Comparison of ENCODE assay signal across 1 cellular context in the genomic region with DNA sequence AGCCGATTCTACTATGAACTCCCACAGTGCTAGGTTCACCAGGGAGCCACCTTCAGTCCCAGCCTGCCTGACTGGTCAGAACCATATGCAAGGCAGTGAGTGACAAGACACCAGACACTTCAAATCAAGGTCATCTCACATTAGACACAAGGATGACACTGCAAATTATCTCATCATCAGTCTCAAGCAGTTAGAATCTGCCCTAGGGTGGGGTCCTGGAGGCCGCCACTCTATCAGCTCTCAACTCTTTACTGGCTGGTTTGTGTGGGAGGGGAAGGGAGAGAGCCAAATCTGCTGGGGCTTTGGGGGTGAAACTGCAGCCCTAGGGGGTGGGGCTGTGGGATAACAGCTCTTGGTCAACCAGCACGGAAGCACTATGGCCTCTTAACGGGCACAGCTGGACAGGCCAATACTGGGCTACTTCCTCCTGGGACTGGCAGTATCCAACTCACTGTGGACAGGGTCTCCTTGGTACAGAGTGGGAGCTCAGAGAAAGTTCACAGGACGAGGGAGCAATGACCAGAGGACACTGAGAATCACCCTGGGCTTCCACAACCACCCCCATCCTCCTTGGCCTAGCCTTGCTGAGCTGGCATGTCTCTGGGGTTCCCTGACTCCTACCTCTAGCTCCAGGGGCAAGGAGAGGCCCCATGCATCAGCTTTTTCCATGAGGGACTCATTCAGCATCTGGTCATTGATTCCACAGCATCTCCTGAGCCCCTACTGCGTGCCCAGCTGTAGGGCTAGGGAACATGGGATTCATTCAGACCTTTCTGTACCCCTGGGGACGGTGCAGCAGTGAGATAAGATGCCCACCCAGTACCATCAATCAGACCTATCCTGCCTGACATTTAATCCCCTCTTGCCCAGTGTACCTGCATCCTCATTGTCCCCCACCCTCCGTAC.
TF ChIP-seq lines count a peak whose summit lies in the region.

No MANE protein-coding gene starts in this region.

TF ChIP-seq in K562, 482 proteins besides CTCF, POLR2A, EP300 and RAD21 (continued from another document and continues in another):
- TF ChIP-seq, protein P1, sequence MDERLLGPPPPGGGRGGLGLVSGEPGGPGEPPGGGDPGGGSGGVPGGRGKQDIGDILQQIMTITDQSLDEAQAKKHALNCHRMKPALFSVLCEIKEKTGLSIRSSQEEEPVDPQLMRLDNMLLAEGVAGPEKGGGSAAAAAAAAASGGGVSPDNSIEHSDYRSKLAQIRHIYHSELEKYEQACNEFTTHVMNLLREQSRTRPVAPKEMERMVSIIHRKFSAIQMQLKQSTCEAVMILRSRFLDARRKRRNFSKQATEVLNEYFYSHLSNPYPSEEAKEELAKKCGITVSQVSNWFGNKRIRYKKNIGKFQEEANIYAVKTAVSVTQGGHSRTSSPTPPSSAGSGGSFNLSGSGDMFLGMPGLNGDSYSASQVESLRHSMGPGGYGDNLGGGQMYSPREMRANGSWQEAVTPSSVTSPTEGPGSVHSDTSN (CRISPR knock-in tag; IDR thresholded peaks at IDR 0.05; ENCODE audit: low read depth), result no peak
- TF ChIP-seq, protein P1 (tag; conservative IDR thresholded peaks at IDR 0.05; ENCODE audit: low read depth), result peak; percentile 81
- TF ChIP-seq CREM (IDR thresholded peaks at IDR 0.05; ENCODE audit: low read depth) (peak; percentile 31; the same call in 1 of the 2 replicates), ZNF316 (IDR thresholded peaks at IDR 0.05) (peak; percentile 93), MAZ (CRISPR knock-in tag; conservative IDR thresholded peaks at IDR 0.05 in 1 of 2, IDR thresholded peaks at IDR 0.05 in 1 of 2) (0 out of 4 replicates have a peak, but pooled peaks of 1 of the 2 experiments have one; percentile 30), MAFK (IDR thresholded peaks at IDR 0.05; ENCODE audit: low read length) (peak; percentile 75), NFE2 (IDR thresholded peaks at IDR 0.05; ENCODE audit: low read depth) (peak; percentile 93), SRF (CRISPR knock-in tag; IDR thresholded peaks at IDR 0.05) (no peak), ZNF696 (CRISPR knock-in tag; conservative IDR thresholded peaks at IDR 0.05) (no peak), TAF7 (tag; IDR thresholded peaks at IDR 0.05) (no peak), JUND (IDR thresholded peaks at IDR 0.05; ENCODE audit: borderline replicate concordance, low read depth, low read length) (peak; percentile 33; the same call in 1 of the 2 replicates), JUND (tag; IDR thresholded peaks at IDR 0.05; ENCODE audit: borderline replicate concordance, low read depth, low read length) (0 out of 3 replicates have a peak, but pooled peaks have one; percentile 26), ZBTB17 (CRISPR knock-in tag; IDR thresholded peaks at IDR 0.05) (0 out of 2 replicates have a peak, but pooled peaks have one; percentile 5), KLF13 (tag; IDR thresholded peaks at IDR 0.05; ENCODE audit: borderline replicate concordance, low read depth) (no peak; the same call in 1 of the 2 replicates), ZNF431 (CRISPR knock-in tag; IDR thresholded peaks at IDR 0.05) (no peak), CBFA2T2 (conservative IDR thresholded peaks at IDR 0.05) (peak; percentile 42), ZNF121 (CRISPR knock-in tag; conservative IDR thresholded peaks at IDR 0.05) (no peak), ESRRA (IDR thresholded peaks at IDR 0.05; ENCODE audit: borderline replicate concordance, low read depth) (peak; percentile 75), ZNF778 (CRISPR knock-in tag; IDR thresholded peaks at IDR 0.05) (no peak), GATAD2A (IDR thresholded peaks at IDR 0.05) (no peak), PRMT5 (CRISPR knock-in tag; IDR thresholded peaks at IDR 0.05) (no peak), ZNF354B (CRISPR knock-in tag; IDR thresholded peaks at IDR 0.05) (no peak), BRD4 (IDR thresholded peaks at IDR 0.05) (no peak), MAFG (tag; conservative IDR thresholded peaks at IDR 0.05) (peak; percentile 100), HDAC1 (IDR thresholded peaks at IDR 0.05) (peak in 1 of 2 experiments; percentile 48; a peak in 1 of 4 replicates), MECOM (CRISPR knock-in tag; IDR thresholded peaks at IDR 0.05) (peak; percentile 98), KLF6 (CRISPR knock-in tag; IDR thresholded peaks at IDR 0.05; ENCODE audit: borderline replicate concordance) (no peak), CTBP1 (IDR thresholded peaks at IDR 0.05; ENCODE audit: borderline replicate concordance) (peak; percentile 96), SP1 (CRISPR knock-in tag; IDR thresholded peaks at IDR 0.05) (no peak), RBM34 (IDR thresholded peaks at IDR 0.05; ENCODE audit: borderline replicate concordance, insufficient read depth, low read length) (no peak), ELF4 (CRISPR knock-in tag; IDR thresholded peaks at IDR 0.05) (0 out of 2 replicates have a peak, but pooled peaks have one; percentile 31), BRCA1 (IDR thresholded peaks at IDR 0.05) (no peak), BRCA1 (CRISPR knock-in tag; IDR thresholded peaks at IDR 0.05) (peak; percentile 75; the same call in 1 of the 2 replicates), HDAC3 (IDR thresholded peaks at IDR 0.05; ENCODE audit: borderline replicate concordance, partially characterized antibody) (no peak), TCF7 (IDR thresholded peaks at IDR 0.05; ENCODE audit: borderline replicate concordance) (no peak)
- TF ChIP-seq, protein P2, sequence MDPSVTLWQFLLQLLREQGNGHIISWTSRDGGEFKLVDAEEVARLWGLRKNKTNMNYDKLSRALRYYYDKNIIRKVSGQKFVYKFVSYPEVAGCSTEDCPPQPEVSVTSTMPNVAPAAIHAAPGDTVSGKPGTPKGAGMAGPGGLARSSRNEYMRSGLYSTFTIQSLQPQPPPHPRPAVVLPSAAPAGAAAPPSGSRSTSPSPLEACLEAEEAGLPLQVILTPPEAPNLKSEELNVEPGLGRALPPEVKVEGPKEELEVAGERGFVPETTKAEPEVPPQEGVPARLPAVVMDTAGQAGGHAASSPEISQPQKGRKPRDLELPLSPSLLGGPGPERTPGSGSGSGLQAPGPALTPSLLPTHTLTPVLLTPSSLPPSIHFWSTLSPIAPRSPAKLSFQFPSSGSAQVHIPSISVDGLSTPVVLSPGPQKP (CRISPR knock-in tag; IDR thresholded peaks at IDR 0.05), result no peak
- TF ChIP-seq, protein P3, sequence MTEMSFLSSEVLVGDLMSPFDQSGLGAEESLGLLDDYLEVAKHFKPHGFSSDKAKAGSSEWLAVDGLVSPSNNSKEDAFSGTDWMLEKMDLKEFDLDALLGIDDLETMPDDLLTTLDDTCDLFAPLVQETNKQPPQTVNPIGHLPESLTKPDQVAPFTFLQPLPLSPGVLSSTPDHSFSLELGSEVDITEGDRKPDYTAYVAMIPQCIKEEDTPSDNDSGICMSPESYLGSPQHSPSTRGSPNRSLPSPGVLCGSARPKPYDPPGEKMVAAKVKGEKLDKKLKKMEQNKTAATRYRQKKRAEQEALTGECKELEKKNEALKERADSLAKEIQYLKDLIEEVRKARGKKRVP (CRISPR knock-in tag; IDR thresholded peaks at IDR 0.05), result peak; percentile 46; the same call in 1 of the 2 replicates
- TF ChIP-seq, protein P4, sequence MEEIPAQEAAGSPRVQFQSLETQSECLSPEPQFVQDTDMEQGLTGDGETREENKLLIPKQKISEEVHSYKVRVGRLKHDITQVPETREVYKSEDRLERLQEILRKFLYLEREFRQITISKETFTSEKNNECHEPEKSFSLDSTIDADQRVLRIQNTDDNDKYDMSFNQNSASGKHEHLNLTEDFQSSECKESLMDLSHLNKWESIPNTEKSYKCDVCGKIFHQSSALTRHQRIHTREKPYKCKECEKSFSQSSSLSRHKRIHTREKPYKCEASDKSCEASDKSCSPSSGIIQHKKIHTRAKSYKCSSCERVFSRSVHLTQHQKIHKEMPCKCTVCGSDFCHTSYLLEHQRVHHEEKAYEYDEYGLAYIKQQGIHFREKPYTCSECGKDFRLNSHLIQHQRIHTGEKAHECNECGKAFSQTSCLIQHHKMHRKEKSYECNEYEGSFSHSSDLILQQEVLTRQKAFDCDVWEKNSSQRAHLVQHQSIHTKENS (CRISPR knock-in tag; IDR thresholded peaks at IDR 0.05), result no peak
- TF ChIP-seq, protein P5, sequence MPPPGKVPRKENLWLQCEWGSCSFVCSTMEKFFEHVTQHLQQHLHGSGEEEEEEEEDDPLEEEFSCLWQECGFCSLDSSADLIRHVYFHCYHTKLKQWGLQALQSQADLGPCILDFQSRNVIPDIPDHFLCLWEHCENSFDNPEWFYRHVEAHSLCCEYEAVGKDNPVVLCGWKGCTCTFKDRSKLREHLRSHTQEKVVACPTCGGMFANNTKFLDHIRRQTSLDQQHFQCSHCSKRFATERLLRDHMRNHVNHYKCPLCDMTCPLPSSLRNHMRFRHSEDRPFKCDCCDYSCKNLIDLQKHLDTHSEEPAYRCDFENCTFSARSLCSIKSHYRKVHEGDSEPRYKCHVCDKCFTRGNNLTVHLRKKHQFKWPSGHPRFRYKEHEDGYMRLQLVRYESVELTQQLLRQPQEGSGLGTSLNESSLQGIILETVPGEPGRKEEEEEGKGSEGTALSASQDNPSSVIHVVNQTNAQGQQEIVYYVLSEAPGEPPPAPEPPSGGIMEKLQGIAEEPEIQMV (tag; conservative IDR thresholded peaks at IDR 0.05; ENCODE audit: low read depth), result no peak
- TF ChIP-seq, protein P6, sequence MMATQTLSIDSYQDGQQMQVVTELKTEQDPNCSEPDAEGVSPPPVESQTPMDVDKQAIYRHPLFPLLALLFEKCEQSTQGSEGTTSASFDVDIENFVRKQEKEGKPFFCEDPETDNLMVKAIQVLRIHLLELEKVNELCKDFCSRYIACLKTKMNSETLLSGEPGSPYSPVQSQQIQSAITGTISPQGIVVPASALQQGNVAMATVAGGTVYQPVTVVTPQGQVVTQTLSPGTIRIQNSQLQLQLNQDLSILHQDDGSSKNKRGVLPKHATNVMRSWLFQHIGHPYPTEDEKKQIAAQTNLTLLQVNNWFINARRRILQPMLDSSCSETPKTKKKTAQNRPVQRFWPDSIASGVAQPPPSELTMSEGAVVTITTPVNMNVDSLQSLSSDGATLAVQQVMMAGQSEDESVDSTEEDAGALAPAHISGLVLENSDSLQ (IDR thresholded peaks at IDR 0.05), result peak; percentile 88
- TF ChIP-seq, protein P7, sequence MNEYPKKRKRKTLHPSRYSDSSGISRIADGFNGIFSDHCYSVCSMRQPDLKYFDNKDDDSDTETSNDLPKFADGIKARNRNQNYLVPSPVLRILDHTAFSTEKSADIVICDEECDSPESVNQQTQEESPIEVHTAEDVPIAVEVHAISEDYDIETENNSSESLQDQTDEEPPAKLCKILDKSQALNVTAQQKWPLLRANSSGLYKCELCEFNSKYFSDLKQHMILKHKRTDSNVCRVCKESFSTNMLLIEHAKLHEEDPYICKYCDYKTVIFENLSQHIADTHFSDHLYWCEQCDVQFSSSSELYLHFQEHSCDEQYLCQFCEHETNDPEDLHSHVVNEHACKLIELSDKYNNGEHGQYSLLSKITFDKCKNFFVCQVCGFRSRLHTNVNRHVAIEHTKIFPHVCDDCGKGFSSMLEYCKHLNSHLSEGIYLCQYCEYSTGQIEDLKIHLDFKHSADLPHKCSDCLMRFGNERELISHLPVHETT (CRISPR knock-in tag; conservative IDR thresholded peaks at IDR 0.05 in 1 of 2, IDR thresholded peaks at IDR 0.05 in 1 of 2), result 0 out of 4 replicates have a peak, but pooled peaks of 1 of the 2 experiments have one; percentile 43
- TF ChIP-seq, protein P8, sequence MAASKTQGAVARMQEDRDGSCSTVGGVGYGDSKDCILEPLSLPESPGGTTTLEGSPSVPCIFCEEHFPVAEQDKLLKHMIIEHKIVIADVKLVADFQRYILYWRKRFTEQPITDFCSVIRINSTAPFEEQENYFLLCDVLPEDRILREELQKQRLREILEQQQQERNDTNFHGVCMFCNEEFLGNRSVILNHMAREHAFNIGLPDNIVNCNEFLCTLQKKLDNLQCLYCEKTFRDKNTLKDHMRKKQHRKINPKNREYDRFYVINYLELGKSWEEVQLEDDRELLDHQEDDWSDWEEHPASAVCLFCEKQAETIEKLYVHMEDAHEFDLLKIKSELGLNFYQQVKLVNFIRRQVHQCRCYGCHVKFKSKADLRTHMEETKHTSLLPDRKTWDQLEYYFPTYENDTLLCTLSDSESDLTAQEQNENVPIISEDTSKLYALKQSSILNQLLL (CRISPR knock-in tag; IDR thresholded peaks at IDR 0.05; ENCODE audit: borderline replicate concordance), result 0 out of 2 replicates have a peak, but pooled peaks have one; percentile 23
- TF ChIP-seq, protein P9, sequence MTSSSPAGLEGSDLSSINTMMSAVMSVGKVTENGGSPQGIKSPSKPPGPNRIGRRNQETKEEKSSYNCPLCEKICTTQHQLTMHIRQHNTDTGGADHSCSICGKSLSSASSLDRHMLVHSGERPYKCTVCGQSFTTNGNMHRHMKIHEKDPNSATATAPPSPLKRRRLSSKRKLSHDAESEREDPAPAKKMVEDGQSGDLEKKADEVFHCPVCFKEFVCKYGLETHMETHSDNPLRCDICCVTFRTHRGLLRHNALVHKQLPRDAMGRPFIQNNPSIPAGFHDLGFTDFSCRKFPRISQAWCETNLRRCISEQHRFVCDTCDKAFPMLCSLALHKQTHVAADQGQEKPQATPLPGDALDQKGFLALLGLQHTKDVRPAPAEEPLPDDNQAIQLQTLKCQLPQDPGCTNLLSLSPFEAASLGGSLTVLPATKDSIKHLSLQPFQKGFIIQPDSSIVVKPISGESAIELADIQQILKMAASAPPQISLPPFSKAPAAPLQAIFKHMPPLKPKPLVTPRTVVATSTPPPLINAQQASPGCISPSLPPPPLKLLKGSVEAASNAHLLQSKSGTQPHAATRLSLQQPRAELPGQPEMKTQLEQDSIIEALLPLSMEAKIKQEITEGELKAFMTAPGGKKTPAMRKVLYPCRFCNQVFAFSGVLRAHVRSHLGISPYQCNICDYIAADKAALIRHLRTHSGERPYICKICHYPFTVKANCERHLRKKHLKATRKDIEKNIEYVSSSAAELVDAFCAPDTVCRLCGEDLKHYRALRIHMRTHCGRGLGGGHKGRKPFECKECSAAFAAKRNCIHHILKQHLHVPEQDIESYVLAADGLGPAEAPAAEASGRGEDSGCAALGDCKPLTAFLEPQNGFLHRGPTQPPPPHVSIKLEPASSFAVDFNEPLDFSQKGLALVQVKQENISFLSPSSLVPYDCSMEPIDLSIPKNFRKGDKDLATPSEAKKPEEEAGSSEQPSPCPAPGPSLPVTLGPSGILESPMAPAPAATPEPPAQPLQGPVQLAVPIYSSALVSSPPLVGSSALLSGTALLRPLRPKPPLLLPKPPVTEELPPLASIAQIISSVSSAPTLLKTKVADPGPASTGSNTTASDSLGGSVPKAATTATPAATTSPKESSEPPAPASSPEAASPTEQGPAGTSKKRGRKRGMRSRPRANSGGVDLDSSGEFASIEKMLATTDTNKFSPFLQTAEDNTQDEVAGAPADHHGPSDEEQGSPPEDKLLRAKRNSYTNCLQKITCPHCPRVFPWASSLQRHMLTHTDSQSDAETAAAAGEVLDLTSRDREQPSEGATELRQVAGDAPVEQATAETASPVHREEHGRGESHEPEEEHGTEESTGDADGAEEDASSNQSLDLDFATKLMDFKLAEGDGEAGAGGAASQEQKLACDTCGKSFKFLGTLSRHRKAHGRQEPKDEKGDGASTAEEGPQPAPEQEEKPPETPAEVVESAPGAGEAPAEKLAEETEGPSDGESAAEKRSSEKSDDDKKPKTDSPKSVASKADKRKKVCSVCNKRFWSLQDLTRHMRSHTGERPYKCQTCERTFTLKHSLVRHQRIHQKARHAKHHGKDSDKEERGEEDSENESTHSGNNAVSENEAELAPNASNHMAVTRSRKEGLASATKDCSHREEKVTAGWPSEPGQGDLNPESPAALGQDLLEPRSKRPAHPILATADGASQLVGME (CRISPR knock-in tag; IDR thresholded peaks at IDR 0.05), result peak; percentile 47; the same call in 1 of the 2 replicates
